In the genomic region with DNA sequence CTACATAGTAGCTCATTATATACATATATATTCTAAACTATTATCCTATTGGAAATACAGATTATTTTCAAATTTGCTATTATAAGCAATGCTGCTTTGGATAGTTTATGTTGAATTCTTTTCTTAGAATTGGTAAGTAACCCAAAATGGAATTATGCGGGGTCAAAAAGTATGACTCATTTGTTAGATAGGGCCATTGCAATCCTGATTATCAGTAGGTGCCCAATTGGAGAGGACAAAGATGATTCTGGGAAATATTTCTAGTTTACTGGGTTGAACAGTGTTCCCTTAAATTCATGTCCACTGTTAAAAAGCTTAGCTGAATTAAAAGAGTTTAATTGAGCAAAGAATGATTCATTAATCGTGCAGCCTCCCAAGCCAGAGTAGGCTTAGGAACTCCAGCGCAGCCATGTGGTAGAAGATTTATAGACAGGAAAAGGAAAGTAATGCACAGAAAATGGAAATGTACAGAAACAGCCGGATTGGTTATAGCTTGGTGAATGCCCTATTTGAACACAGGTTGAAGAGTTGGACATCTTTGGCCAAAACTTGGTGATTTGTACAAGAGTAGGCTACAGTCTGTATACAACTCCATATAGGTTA, we compare ENCODE assay signal across 15 cellular contexts.
A peak's percentile ranks its signal among the peaks of the same experiment; 100 is the strongest.
DNase-seq lines count a peak whose midpoint lies in the region; ATAC-seq and TF ChIP-seq lines count a peak whose summit lies in the region.
"Had no signal": no experiment of that assay in that cellular context is flagged by ENCODE, and none has a peak within 500 bp of the region (broad histone marks: within the 10 kb centered on the region; RNA-seq: fewer than 3 reads in every experiment).

No MANE protein-coding gene starts in this region.

- H3K36me3 Mint-ChIP-seq in GM23338 (ENCODE audit: low read depth) (no peaks in the 10 kb centered on the region; the same call in 2 of the 3 replicates), neural progenitor cell (peaks cover 5% of the 10 kb centered on the region)

- H3K9me3 ChIP-seq in A673 (ENCODE audit: low read depth, low read length, poor library complexity, severe bottlenecking) (peaks cover 5% of the 10 kb centered on the region), OCI-LY3 (ENCODE audit: insufficient read depth, low read length) (no peaks in the 10 kb centered on the region), neural progenitor cell (ENCODE audit: low read depth) (no peaks in the 10 kb centered on the region)
- H3K9me3 ChIP-seq: vagina had no signal

- TF ChIP-seq CTCF in A673 (conservative IDR thresholded peaks at IDR 0.05; ENCODE audit: low read depth, low read length), result peak; percentile 55
- peak; percentile 29 to 37 for TF ChIP-seq CTCF in GM23338 (conservative IDR thresholded peaks at IDR 0.05; ENCODE audit: low read depth in 2 of 2)
- 0 out of 2 replicates have a peak, but pooled peaks have one; percentile 3 for TF ChIP-seq CTCF in OCI-LY3 (IDR thresholded peaks at IDR 0.05; ENCODE audit: low read depth, low read length)
- TF ChIP-seq CTCF in choroid plexus epithelial cell (conservative IDR thresholded peaks at IDR 0.05; ENCODE audit: low read depth, low read length), result peak; percentile 60
- no peak for TF ChIP-seq CTCF in neural progenitor cell (IDR thresholded peaks at IDR 0.05)

- no peak overlapping the region for H3K27ac Mint-ChIP-seq in GM23338
- H3K27ac Mint-ChIP-seq in neural progenitor cell, result no peak overlapping the region
- H3K27ac Mint-ChIP-seq: activated CD8-positive, alpha-beta memory T cell treated with anti-CD3 and anti-CD28 coated beads, Interleukin-2, amount 10 ng/mL, durations not matched to agents 7 days and 5 days had no signal

- no peak overlapping the region for H3K4me2 ChIP-seq in GM23338
- H3K4me2 ChIP-seq in OCI-LY3 (ENCODE audit: low read length), result no peak overlapping the region
- no peak overlapping the region for H3K4me2 ChIP-seq in neural progenitor cell

- H3K27me3 ChIP-seq in A673 (replicated peaks; ENCODE audit: insufficient read depth, low read depth, low read length, poor library complexity) (no peaks in the 10 kb centered on the region), GM23338 (ENCODE audit: insufficient read depth) (no peaks in the 10 kb centered on the region), OCI-LY3 (ENCODE audit: low read depth, low read length) (no peaks in the 10 kb centered on the region), neural progenitor cell (no peaks in the 10 kb centered on the region)
- H3K27me3 ChIP-seq: esophagus muscularis mucosa, vagina had no signal

- intact Hi-C loops in A673 (cut with micrococcal nuclease; ENCODE audit: unreplicated experiment), result loop anchor here (2.0 kb wide), 1 partner anchor 345 kb away; no protein-coding TSS in a partner anchor

- no peak for ATAC-seq in GM23338
- ATAC-seq in HG03520 (IDR thresholded peaks at IDR 0.05; ENCODE audit: unreplicated experiment), result no peak
- no peak for ATAC-seq in HG02970 (IDR thresholded peaks at IDR 0.05; ENCODE audit: low FRiP score, unreplicated experiment)
- ATAC-seq: activated CD8-positive, alpha-beta memory T cell treated with anti-CD3 and anti-CD28 coated beads, Interleukin-2, amount 10 ng/mL, durations not matched to agents 7 days and 5 days had no signal

- no peak overlapping the region for H3K4me3 ChIP-seq in A673 (ENCODE audit: low read depth, low read length, poor library complexity, severe bottlenecking)
- H3K4me3 ChIP-seq in GM23338, result no peak overlapping the region
- H3K4me3 ChIP-seq in OCI-LY3 (ENCODE audit: low read length), result no peak overlapping the region
- no peak overlapping the region for H3K4me3 ChIP-seq in choroid plexus epithelial cell (ENCODE audit: low read depth, low read length)
- no peak overlapping the region for H3K4me3 ChIP-seq in neural progenitor cell
- H3K4me3 ChIP-seq: esophagus muscularis mucosa, vagina had no signal

- H3K27ac ChIP-seq in A673 (ENCODE audit: low read depth, low read length, poor library complexity, severe bottlenecking), result no peak overlapping the region
- no peak overlapping the region for H3K27ac ChIP-seq in GM23338 (ENCODE audit: low read depth)
- no peak overlapping the region for H3K27ac ChIP-seq in OCI-LY3 (ENCODE audit: low read length)
- H3K27ac ChIP-seq in neural progenitor cell, result no peak overlapping the region
- H3K27ac ChIP-seq: esophagus muscularis mucosa, vagina had no signal

- H3K9me3 Mint-ChIP-seq in GM23338 (no peaks in the 10 kb centered on the region; the same call in 2 of the 3 replicates), neural progenitor cell (peaks cover 2% of the 10 kb centered on the region)

- H3K9ac ChIP-seq in OCI-LY3 (ENCODE audit: low read length), result no peak overlapping the region
- H3K9ac ChIP-seq in neural progenitor cell, result no peak overlapping the region

- H3K79me2 ChIP-seq in GM23338 (replicated peaks; ENCODE audit: insufficient read depth) (no peaks in the 10 kb centered on the region), OCI-LY3 (ENCODE audit: low read length) (no peaks in the 10 kb centered on the region), neural progenitor cell (ENCODE audit: low read depth) (no peaks in the 10 kb centered on the region)

- H3F3A ChIP-seq in GM23338 (replicated peaks; ENCODE audit: low read depth) (no peaks in the 10 kb centered on the region), neural progenitor cell (ENCODE audit: low read depth) (no peaks in the 10 kb centered on the region)

- H3K36me3 ChIP-seq in A673 (ENCODE audit: insufficient read depth, low read length, poor library complexity, severe bottlenecking) (no peaks in the 10 kb centered on the region), GM23338 (ENCODE audit: insufficient read depth) (no peaks in the 10 kb centered on the region), OCI-LY3 (replicated peaks; ENCODE audit: low read depth, low read length) (no peaks in the 10 kb centered on the region), neural progenitor cell (no peaks in the 10 kb centered on the region)

- H2AFZ ChIP-seq in GM23338 (no peak overlapping the region), OCI-LY3 (ENCODE audit: low read depth, low read length) (no peak overlapping the region), neural progenitor cell (replicated peaks) (no peak overlapping the region)

- 0 out of 2 replicates have a peak, but pooled peaks cover 4% of the 10 kb centered on the region for H3K9me2 ChIP-seq in GM23338 (ENCODE audit: insufficient read depth)

- H3K4me1 Mint-ChIP-seq in GM23338, result no peaks in the 10 kb centered on the region
- no peaks in the 10 kb centered on the region for H3K4me1 Mint-ChIP-seq in neural progenitor cell
- H3K4me1 Mint-ChIP-seq: neural crest cell had no signal

- CTCF ChIA-PET in A673 (lab: Charles Lee), result interaction anchor here (0.6 to 1.2 kb wide), 4 partner anchors 40 to 345 kb away, joined by 3 to 4 read pairs (median 4); no protein-coding TSS in a partner anchor

- H3K4me3 Mint-ChIP-seq in GM23338 (no peak overlapping the region), neural progenitor cell (no peak overlapping the region)
- H3K4me3 Mint-ChIP-seq: activated CD8-positive, alpha-beta memory T cell treated with anti-CD3 and anti-CD28 coated beads, Interleukin-2, amount 10 ng/mL, durations not matched to agents 7 days and 5 days; neural crest cell had no signal

- POLR2A ChIA-PET in A673 (lab: Charles Lee; ENCODE audit: low non-redundant PET), result interaction anchor here (0.7 kb wide), 1 partner anchor 17 kb away, joined by 3 read pairs; no protein-coding TSS in a partner anchor

- DNase-seq in A673 (ENCODE audit: low spot score) (peak; percentile 66), GM23338 (ENCODE audit: low spot score) (no peak), choroid plexus epithelial cell (ENCODE audit: low read depth) (peak; percentile 48), neural progenitor cell (ENCODE audit: low spot score) (no peak), T-helper 9 cell (no peak)
- DNase-seq: activated CD4-positive, CD25-positive, alpha-beta regulatory T cell; activated CD8-positive, alpha-beta memory T cell treated with anti-CD3 and anti-CD28 coated beads, Interleukin-2, amount 10 ng/mL, durations not matched to agents 7 days and 5 days; activated gamma-delta T cell; AML-193 had no signal

- H3K4me1 ChIP-seq in A673 (ENCODE audit: insufficient read depth, low read length, poor library complexity, severe bottlenecking) (peaks cover 3% of the 10 kb centered on the region), GM23338 (ENCODE audit: insufficient read depth) (no peaks in the 10 kb centered on the region), OCI-LY3 (ENCODE audit: low read length) (peaks cover 5% of the 10 kb centered on the region; the same call in 1 of the 2 replicates), neural progenitor cell (no peaks in the 10 kb centered on the region)
- H3K4me1 ChIP-seq: vagina had no signal

- H3K27me3 Mint-ChIP-seq in GM23338 (ENCODE audit: insufficient read depth, low read depth, poor library complexity) (peaks cover 1% of the 10 kb centered on the region), neural progenitor cell (ENCODE audit: insufficient read depth, low read depth) (no peaks in the 10 kb centered on the region)
- H3K27me3 Mint-ChIP-seq: activated CD8-positive, alpha-beta memory T cell treated with anti-CD3 and anti-CD28 coated beads, Interleukin-2, amount 10 ng/mL, durations not matched to agents 7 days and 5 days had no signal

- no TSS peak for BruUV-seq in A673 (replicated peaks; lab: Mats Ljungman, UMichigan)

- H4K20me1 ChIP-seq in GM23338 (replicated peaks; ENCODE audit: insufficient read depth) (no peaks in the 10 kb centered on the region), OCI-LY3 (ENCODE audit: insufficient read depth, low read length) (no peaks in the 10 kb centered on the region), neural progenitor cell (ENCODE audit: low read depth) (no peaks in the 10 kb centered on the region)

TF ChIP-seq in GM23338, 12 proteins besides CTCF, POLR2A, EP300 and RAD21 (continues in another document):
- no peak for TF ChIP-seq EZH2 (IDR thresholded peaks at IDR 0.05; ENCODE audit: low read depth, unreplicated experiment)
- TF ChIP-seq, protein P1, sequence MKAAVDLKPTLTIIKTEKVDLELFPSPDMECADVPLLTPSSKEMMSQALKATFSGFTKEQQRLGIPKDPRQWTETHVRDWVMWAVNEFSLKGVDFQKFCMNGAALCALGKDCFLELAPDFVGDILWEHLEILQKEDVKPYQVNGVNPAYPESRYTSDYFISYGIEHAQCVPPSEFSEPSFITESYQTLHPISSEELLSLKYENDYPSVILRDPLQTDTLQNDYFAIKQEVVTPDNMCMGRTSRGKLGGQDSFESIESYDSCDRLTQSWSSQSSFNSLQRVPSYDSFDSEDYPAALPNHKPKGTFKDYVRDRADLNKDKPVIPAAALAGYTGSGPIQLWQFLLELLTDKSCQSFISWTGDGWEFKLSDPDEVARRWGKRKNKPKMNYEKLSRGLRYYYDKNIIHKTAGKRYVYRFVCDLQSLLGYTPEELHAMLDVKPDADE (IDR thresholded peaks at IDR 0.05), result no peak
- TF ChIP-seq EZH2phosphoT487 (IDR thresholded peaks at IDR 0.05; ENCODE audit: unreplicated experiment), result no peak
- TF ChIP-seq NANOG (IDR thresholded peaks at IDR 0.05; ENCODE audit: borderline replicate concordance), result no peak
- no peak for TF ChIP-seq ZNF114 (CRISPR knock-in tag; IDR thresholded peaks at IDR 0.05)
- TF ChIP-seq ZNF331 (CRISPR knock-in tag; IDR thresholded peaks at IDR 0.05; ENCODE audit: low read depth), result no peak
- no peak for TF ChIP-seq JUNB (IDR thresholded peaks at IDR 0.05; ENCODE audit: unreplicated experiment)
- TF ChIP-seq POLR2AphosphoS5 (IDR thresholded peaks at IDR 0.05; ENCODE audit: low read depth), result no peak

Comparison
In these comparisons a context has a peak if more than half of its experiments do, and no peak if none do; other contexts are left out.
1. DNase-seq: peak in A673 (single experiment) and choroid plexus epithelial cell (single experiment); none in GM23338 (single experiment), neural progenitor cell (single experiment) and T-helper 9 cell (single experiment).